2 cellular contexts compared by ENCODE assay signal in genomic region chr7:1301054-1301811, GRCh38.
TF ChIP-seq lines count a peak whose summit lies in the region.

No MANE protein-coding gene starts in this region.

TF ChIP-seq in SK-N-SH, 30 proteins besides CTCF, POLR2A, EP300 and RAD21 (continued from another document):
- TF ChIP-seq REST (IDR thresholded peaks at IDR 0.05; ENCODE audit: low read depth, low read length) (no peak), JUND (IDR thresholded peaks at IDR 0.05) (no peak), USF1 (IDR thresholded peaks at IDR 0.05; ENCODE audit: borderline replicate concordance, low read depth) (no peak), FOSL2 (IDR thresholded peaks at IDR 0.05; ENCODE audit: borderline replicate concordance, low read depth) (no peak), EZH2phosphoT487 (IDR thresholded peaks at IDR 0.05; ENCODE audit: borderline replicate concordance, low read depth) (no peak), USF2 (IDR thresholded peaks at IDR 0.05; ENCODE audit: borderline replicate concordance, low read depth, low read length) (no peak), TEAD4 (IDR thresholded peaks at IDR 0.05; ENCODE audit: borderline replicate concordance, insufficient read depth) (no peak), FOXM1 (IDR thresholded peaks at IDR 0.05; ENCODE audit: low read depth) (no peak)

TF ChIP-seq in SK-N-SH treated with all-trans-retinoic acid at 6 μM for 48 hours, 23 proteins besides CTCF, POLR2A, EP300 and RAD21 (continued from another document):
- TF ChIP-seq TSHZ2 (CRISPR knock-in tag; IDR thresholded peaks at IDR 0.05) = no peak
- no peak for TF ChIP-seq ZNF565 (CRISPR knock-in tag; conservative IDR thresholded peaks at IDR 0.05; ENCODE audit: low read depth)
